In the genomic region with DNA sequence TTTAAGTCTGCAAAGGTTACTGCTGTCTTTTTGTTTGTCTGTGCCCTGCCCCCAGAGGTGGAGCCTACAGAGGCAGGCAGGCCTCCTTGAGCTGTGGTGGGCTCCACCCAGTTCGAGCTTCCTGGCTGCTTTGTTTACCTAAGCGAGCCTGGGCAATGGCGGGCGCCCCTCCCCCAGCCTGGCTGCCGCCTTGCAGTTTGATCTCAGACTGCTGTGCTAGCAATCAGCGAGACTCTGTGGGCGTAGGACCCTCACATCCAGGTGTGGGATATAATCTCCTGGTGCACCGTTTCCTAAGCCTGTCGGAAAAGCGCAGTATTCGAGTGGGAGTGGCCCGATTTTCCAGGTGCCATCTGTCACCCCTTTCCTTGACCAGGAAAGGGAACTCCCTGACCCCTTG, we compare ENCODE assay signal across 12 cellular contexts. TPM values are rescaled to one million over a fixed set of nuclear protein-coding genes. Genes with fewer than 3 reads are reported as not detected.
"Had no signal": no experiment of that assay in that cellular context is flagged by ENCODE, and none has a peak within 500 bp of the region (broad histone marks: within the 10 kb centered on the region; RNA-seq: fewer than 3 reads in every experiment).

No MANE protein-coding gene starts in this region.

RNA-seq across cellular contexts. Expression of a gene that starts 15.6 kb away (rescaled TPM):
- total RNA-seq: adrenal gland, aorta, body of pancreas, fibroblast of lung, fibroblast of villous mesenchyme, gastroesophageal sphincter, glomerular endothelial cell, heart right ventricle had no signal
- polyA plus RNA-seq: aorta, fibroblast of lung, heart right ventricle had no signal

RNA-seq across cellular contexts. Expression of a gene that starts 49.5 kb away (rescaled TPM):
- total RNA-seq: activated CD4-positive, alpha-beta memory T cell treated with anti-CD3 and anti-CD28 coated beads, Interleukin-2, amount 10 ng/mL, durations not matched to agents 7 days and 5 days; activated CD4-positive, alpha-beta T cell treated with anti-CD3 and anti-CD28 coated beads for 36 hours; activated naive CD8-positive, alpha-beta T cell treated with anti-CD3 and anti-CD28 coated beads for 36 hours; activated T-cell treated with anti-CD3 and anti-CD28 coated beads, Interleukin-2, amount 50 U/mL, for 72 hours; fibroblast of lung; fibroblast of villous mesenchyme had no signal
- polyA plus RNA-seq: aorta, fibroblast of lung had no signal

RNA-seq across cellular contexts. Expression of a gene that starts 49.6 kb away (rescaled TPM):
- total RNA-seq: adrenal gland, fibroblast of lung, fibroblast of villous mesenchyme, gastroesophageal sphincter, glomerular endothelial cell had no signal
- polyA plus RNA-seq: aorta, fibroblast of lung, heart right ventricle had no signal
